Comparison of ENCODE assay signal across 9 cellular contexts in the genomic region with DNA sequence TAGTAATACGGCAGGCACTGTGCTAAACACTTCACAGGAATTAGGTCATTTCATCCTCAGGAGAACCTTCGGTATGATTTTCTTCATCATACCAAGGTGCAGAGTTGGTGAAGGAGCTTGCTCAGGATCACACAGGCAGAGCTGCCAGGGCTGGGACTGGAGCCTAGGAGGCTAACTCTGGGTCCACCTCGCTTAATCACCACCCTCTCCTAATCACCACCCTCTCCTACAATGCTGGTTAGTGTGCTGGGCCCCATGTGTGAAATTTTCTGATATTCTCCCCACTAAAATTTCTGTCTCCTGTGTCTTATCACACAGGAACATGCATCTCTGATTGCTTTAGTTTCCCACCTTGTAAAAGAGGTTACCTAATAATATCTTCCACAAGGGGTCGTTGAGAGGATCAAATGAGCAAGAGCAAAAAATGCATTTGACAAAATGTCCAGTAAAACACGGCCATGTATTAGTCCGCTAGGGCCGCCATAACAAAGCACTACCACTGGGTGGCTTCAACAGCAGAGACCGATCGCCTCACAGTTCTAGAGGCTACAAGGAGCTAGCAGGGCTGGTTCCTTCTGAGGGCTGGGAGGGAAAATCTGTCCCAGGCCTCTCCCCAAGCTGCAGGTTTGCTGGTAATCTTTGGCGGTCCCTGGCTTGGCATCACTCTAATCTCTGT.
A peak's percentile ranks its signal among the peaks of the same experiment; 100 is the strongest.
DNase-seq lines count a peak whose midpoint lies in the region; ATAC-seq, FAIRE-seq and TF ChIP-seq lines count a peak whose summit lies in the region.
"Had no signal": no experiment of that assay in that cellular context is flagged by ENCODE, and none has a peak within 500 bp of the region (broad histone marks: within the 10 kb centered on the region; RNA-seq: fewer than 3 reads in every experiment).

No MANE protein-coding gene starts in this region.

- H3K27ac Mint-ChIP-seq in activated T-cell treated with anti-CD3 and anti-CD28 coated beads, Interleukin-2, amount 50 U/mL, for 72 hours: no peak overlapping the region
- H3K27ac Mint-ChIP-seq: stimulated activated effector memory CD8-positive, alpha-beta T cell treated with anti-CD3 and anti-CD28 coated beads, Interleukin-12 subunit alpha, Interleukin-12 subunit beta, amount 100 ng/mL, for 72 hours had no signal

- no peaks in the 10 kb centered on the region for H3K9me3 Mint-ChIP-seq in activated T-cell treated with anti-CD3 and anti-CD28 coated beads, Interleukin-2, amount 50 U/mL, for 72 hours
- H3K9me3 Mint-ChIP-seq: stimulated activated effector memory CD8-positive, alpha-beta T cell treated with anti-CD3 and anti-CD28 coated beads, Interleukin-12 subunit alpha, Interleukin-12 subunit beta, amount 100 ng/mL, for 72 hours had no signal

- peak; percentile 46 to 47 for TF ChIP-seq RAD21 in A549 (conservative IDR thresholded peaks at IDR 0.05 in 1 of 2, IDR thresholded peaks at IDR 0.05 in 1 of 2)

- H3K4me1 Mint-ChIP-seq in activated T-cell treated with anti-CD3 and anti-CD28 coated beads, Interleukin-2, amount 50 U/mL, for 72 hours (ENCODE audit: low read depth): no peaks in the 10 kb centered on the region
- H3K4me1 Mint-ChIP-seq: stimulated activated effector memory CD8-positive, alpha-beta T cell treated with anti-CD3 and anti-CD28 coated beads, Interleukin-12 subunit alpha, Interleukin-12 subunit beta, amount 100 ng/mL, for 72 hours had no signal

- TF ChIP-seq CTCF in A549 (IDR thresholded peaks at IDR 0.05): peak; percentile 54
- peak; percentile 44 for TF ChIP-seq CTCF in epithelial cell of proximal tubule (conservative IDR thresholded peaks at IDR 0.05; ENCODE audit: low read depth, low read length)
- TF ChIP-seq CTCF in omental fat pad (IDR thresholded peaks at IDR 0.05): no peak

- no peaks in the 10 kb centered on the region for H3K36me3 Mint-ChIP-seq in activated T-cell treated with anti-CD3 and anti-CD28 coated beads, Interleukin-2, amount 50 U/mL, for 72 hours (ENCODE audit: insufficient read depth in 2 of 2)
- H3K36me3 Mint-ChIP-seq: stimulated activated effector memory CD8-positive, alpha-beta T cell treated with anti-CD3 and anti-CD28 coated beads, Interleukin-12 subunit alpha, Interleukin-12 subunit beta, amount 100 ng/mL, for 72 hours had no signal

- peak; percentile 96 to 99 for ATAC-seq in A549
- peak; percentile 55 for ATAC-seq in GM18868 (IDR thresholded peaks at IDR 0.05; ENCODE audit: unreplicated experiment)
- ATAC-seq in omental fat pad (ENCODE audit: low FRiP score): no peak
- no peak for ATAC-seq in activated T-cell treated with anti-CD3 and anti-CD28 coated beads, Interleukin-2, amount 50 U/mL, for 72 hours (replicated peaks in 1 of 2)
- ATAC-seq: stimulated activated effector memory CD8-positive, alpha-beta T cell treated with anti-CD3 and anti-CD28 coated beads, Interleukin-12 subunit alpha, Interleukin-12 subunit beta, amount 100 ng/mL, for 72 hours had no signal

- DNase-seq in A549 (ENCODE audit: low read depth in 1 of 2, low spot score in 1 of 2) (peak; percentile 45 to 82), NCI-H460 (ENCODE audit: extremely low read depth, low read depth) (peak; percentile 19), epithelial cell of proximal tubule (ENCODE audit: low read depth) (no peak), omental fat pad (ENCODE audit: low spot score) (no peak), NCI-H2196 (lab: John Stamatoyannopoulos, UW; ENCODE audit: unreplicated experiment) (no peak), amygdala (lab: John Stamatoyannopoulos, UW) (no peak)
- no peak for DNase-seq in activated T-cell treated with anti-CD3 and anti-CD28 coated beads, Interleukin-2, amount 50 U/mL, for 72 hours

- peaks cover 4% of the 10 kb centered on the region; the same call in 1 of the 3 replicates for H3K9me3 ChIP-seq in A549

- POLR2A ChIA-PET in A549 (lab: Yijun Ruan, JAX): interaction anchor here (0.6 kb wide), 1 partner anchor 1109 kb away, joined by 9 read pairs; no protein-coding TSS in a partner anchor

- no peak overlapping the region for H3K27ac ChIP-seq in A549

- H3K4me1 ChIP-seq in A549: peaks cover 3% of the 10 kb centered on the region; the same call in 1 of the 3 replicates

- CTCF ChIA-PET in A549 (lab: Yijun Ruan, JAX): interaction anchor here (0.6 to 2.4 kb wide), 17 partner anchors 8 to 1090 kb away, joined by 3 to 15 read pairs (median 4); no protein-coding TSS in a partner anchor

- 35% methylated on average over 10 of the region's 10 CpGs for WGBS in A549 (ENCODE audit: missing lambda C conversion rate)

- TF ChIP-seq POLR2A in A549 (IDR thresholded peaks at IDR 0.05; ENCODE audit: low read length): no peak

- FAIRE-seq in A549 (lab: Jason Lieb, UNC): no peak

- H3K4me2 ChIP-seq in A549: no peak overlapping the region

- TF ChIP-seq EP300 in A549 (IDR thresholded peaks at IDR 0.05): no peak

- peaks cover 6% of the 10 kb centered on the region for H3K27me3 Mint-ChIP-seq in activated T-cell treated with anti-CD3 and anti-CD28 coated beads, Interleukin-2, amount 50 U/mL, for 72 hours (ENCODE audit: low read depth)

- H3K4me3 Mint-ChIP-seq in activated T-cell treated with anti-CD3 and anti-CD28 coated beads, Interleukin-2, amount 50 U/mL, for 72 hours: no peak overlapping the region
- H3K4me3 Mint-ChIP-seq: stimulated activated effector memory CD8-positive, alpha-beta T cell treated with anti-CD3 and anti-CD28 coated beads, Interleukin-12 subunit alpha, Interleukin-12 subunit beta, amount 100 ng/mL, for 72 hours had no signal

- no peak overlapping the region for H3K4me3 ChIP-seq in A549
- H3K4me3 ChIP-seq in epithelial cell of proximal tubule (ENCODE audit: low read depth, low read length): no peak overlapping the region

TF ChIP-seq in A549, 52 proteins besides CTCF, POLR2A, EP300 and RAD21:
- TF ChIP-seq SMC3 (IDR thresholded peaks at IDR 0.05) (peak; percentile 65), TP53 (CRISPR knock-in tag; IDR thresholded peaks at IDR 0.05) (no peak)

Comparison
In these comparisons a context has a peak if more than half of its experiments do, and no peak if none do; other contexts are left out.
1. ATAC-seq: peak in A549 (2 of 2) and GM18868 (single experiment); none in omental fat pad (single experiment) and activated T-cell treated with anti-CD3 and anti-CD28 coated beads, Interleukin-2, amount 50 U/mL, for 72 hours (0 of 2).
2. DNase-seq: peak in A549 (2 of 2) and NCI-H460 (single experiment); none in epithelial cell of proximal tubule (single experiment), omental fat pad (single experiment), activated T-cell treated with anti-CD3 and anti-CD28 coated beads, Interleukin-2, amount 50 U/mL, for 72 hours (0 of 2), NCI-H2196 (single experiment) and amygdala (0 of 56).
3. CTCF ChIP-seq: peak in A549 (single experiment) and epithelial cell of proximal tubule (single experiment); none in omental fat pad (0 of 3).